ENCODE assay signal across 19 cellular contexts in genomic region chr10:85557706-85558105, GRCh38.
"Had no signal": no experiment of that assay in that cellular context is flagged by ENCODE, and none has a peak within 500 bp of the region (broad histone marks: within the 10 kb centered on the region; RNA-seq: fewer than 3 reads in every experiment).

No MANE protein-coding gene starts in this region.

- H2AFZ ChIP-seq: PC-9 had no signal

- DNase-seq: KBM-7, NCI-H1092 treated with DMSO at 0.1 percent for 48 hours, NCI-H1436, NCI-H187, NCI-H2029, NCI-H2081 treated with DMSO at 0.1 percent for 48 hours, NCI-H2171, NCI-H226, NCI-H446, NCI-H510A, NCI-H524 treated with DMSO at 0.1 percent for 48 hours, NCI-H69, NCI-H774, PC-9, Peyer's patch, Right ventricle myocardium superior, SIG-M5 had no signal

- H3K4me2 ChIP-seq: PC-9 had no signal

- H3K27ac ChIP-seq: PC-9, Peyer's patch, SJSA1, SK-N-MC had no signal

- H3K36me3 ChIP-seq: Peyer's patch, SJSA1 had no signal

- H3K4me3 ChIP-seq: PC-9, Peyer's patch, SJSA1, SK-N-MC had no signal

- H3K4me1 ChIP-seq: Peyer's patch, SJSA1 had no signal

- H3K27me3 ChIP-seq: Peyer's patch, SJSA1 had no signal

- H3K9me3 ChIP-seq: Peyer's patch, SJSA1 had no signal
